In the genomic region with DNA sequence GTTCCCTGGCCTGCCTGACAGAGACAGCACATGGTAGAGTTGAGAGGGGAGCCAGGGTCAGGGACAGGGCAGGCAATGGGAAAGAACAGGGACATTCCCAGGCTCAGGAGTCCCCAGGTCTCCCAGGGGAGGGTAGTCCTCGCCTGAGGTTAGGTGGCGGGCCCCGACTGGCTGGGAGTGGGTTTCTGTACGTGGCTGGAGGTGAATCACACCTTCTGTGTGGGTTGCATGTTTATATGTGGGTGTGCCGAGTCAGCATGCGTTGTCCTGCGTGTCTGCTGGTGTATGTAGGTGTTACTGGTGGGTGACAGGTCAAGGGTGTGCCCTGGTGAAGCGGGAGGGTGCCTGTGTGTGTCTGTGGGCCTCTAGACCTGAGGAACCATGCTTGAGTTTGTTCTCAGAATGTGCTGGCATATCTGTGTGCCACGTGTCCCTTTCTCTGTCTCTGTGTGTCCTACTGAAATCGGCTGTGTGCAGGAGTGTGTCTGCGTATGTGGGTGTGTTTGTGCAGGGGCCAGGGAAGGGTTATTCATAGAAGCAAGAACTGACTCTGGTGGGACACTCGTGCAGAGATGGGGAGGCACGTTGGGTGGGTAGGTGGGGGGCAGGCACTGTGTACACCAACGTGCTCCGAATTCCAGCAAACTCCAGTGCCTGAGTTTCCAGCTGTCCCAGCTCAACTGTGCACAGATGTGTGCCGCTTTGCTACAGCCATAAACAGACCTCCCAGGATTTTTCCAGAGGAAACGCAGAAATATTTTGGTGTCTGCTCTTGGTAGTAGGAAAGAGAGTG, we compare ENCODE assay signal across 9 cellular contexts. TPM values are rescaled to one million over a fixed set of nuclear protein-coding genes. Genes with fewer than 3 reads are reported as not detected.
A peak's percentile ranks its signal among the peaks of the same experiment; 100 is the strongest.
DNase-seq lines count a peak whose midpoint lies in the region; ATAC-seq, FAIRE-seq and TF ChIP-seq lines count a peak whose summit lies in the region.
"Had no signal": no experiment of that assay in that cellular context is flagged by ENCODE, and none has a peak within 500 bp of the region (broad histone marks: within the 10 kb centered on the region; RNA-seq: fewer than 3 reads in every experiment).

No MANE protein-coding gene starts in this region.

- no peaks in the 10 kb centered on the region for H3K79me1 ChIP-seq in H1 (ENCODE audit: low read depth, low read length)

- 0 out of 2 replicates have a peak overlapping the region, but pooled peaks have one; percentile 81 for H2BK15ac ChIP-seq in H1 (ENCODE audit: low read length)

- H2AFZ ChIP-seq in H1 (ENCODE audit: low read length): no peak overlapping the region

- H3K27ac ChIP-seq in H1 (ENCODE audit: low read depth, low read length) (no peak overlapping the region), ovary (peak overlapping the region; percentile 62 to 82)

- TF ChIP-seq POLR2A in H1 (IDR thresholded peaks at IDR 0.05; ENCODE audit: control extremely low read depth in 1 of 2, low read depth in 2 of 2, low read length in 2 of 2): no peak
- no peak for TF ChIP-seq POLR2A in ovary (IDR thresholded peaks at IDR 0.05)

- no peak overlapping the region for H3K56ac ChIP-seq in H1 (replicated peaks; ENCODE audit: insufficient read length, low read depth, low read length)

- no peak for TF ChIP-seq CTCF in H1 (IDR thresholded peaks at IDR 0.05; ENCODE audit: control extremely low read depth in 1 of 3, insufficient read depth in 1 of 3, low read depth in 1 of 3, low read length in 3 of 3)
- TF ChIP-seq CTCF in ovary (IDR thresholded peaks at IDR 0.05): no peak

- H2BK5ac ChIP-seq in H1 (ENCODE audit: low read depth, low read length): no peak overlapping the region; the same call in 1 of the 2 replicates

- intact Hi-C loops in ovary (cut with DNase I): no loop called here

- no peaks in the 10 kb centered on the region for H4K20me1 ChIP-seq in H1 (replicated peaks in 1 of 2; ENCODE audit: control insufficient read depth in 1 of 2, insufficient read depth in 2 of 2, low read length in 2 of 2)

- H3K9ac ChIP-seq in H1 (replicated peaks in 1 of 4; ENCODE audit: extremely low read depth in 1 of 4, low read depth in 3 of 4, low read length in 3 of 4): no peak overlapping the region

- CTCF ChIA-PET in H1 (lab: Charles Lee; ENCODE audit: partially characterized antibody): interaction anchor here (0.8 to 17.5 kb wide), 9 partner anchors 11 to 118 kb away, joined by 3 to 237 read pairs (median 4); partner anchors contain the start of gene OAF

- H3K4me1 ChIP-seq in H1 (replicated peaks in 1 of 4; ENCODE audit: control insufficient read depth in 3 of 4, insufficient read depth in 4 of 4, low read length in 3 of 4): peaks cover 0 to 6% (median 2%) of the 10 kb centered on the region in 4 experiments; a peak in 2 of 7 replicates
- H3K4me1 ChIP-seq in ovary (ENCODE audit: insufficient read depth): peaks cover 47% of the 10 kb centered on the region

- H3K18ac ChIP-seq in H1 (ENCODE audit: extremely low read depth, low read length): no peak overlapping the region

- H3K14ac ChIP-seq in H1 (ENCODE audit: insufficient read length): no peak overlapping the region

- TF ChIP-seq RAD21 in H1 (IDR thresholded peaks at IDR 0.05 in 1 of 2, conservative IDR thresholded peaks at IDR 0.05 in 1 of 2; ENCODE audit: low read depth in 2 of 2, low read length in 2 of 2): no peak

- no peaks in the 10 kb centered on the region; the same call in 1 of the 2 replicates for H3K23me2 ChIP-seq in H1 (ENCODE audit: low read depth, low read length)

- no peak overlapping the region for H4K8ac ChIP-seq in H1 (ENCODE audit: extremely low read depth, insufficient read depth, low read length)

- POLR2A ChIA-PET in H1 (lab: Charles Lee; ENCODE audit: partially characterized antibody): no interaction called here

- H3K36me3 ChIP-seq in H1 (ENCODE audit: control insufficient read depth in 2 of 4, insufficient read depth in 4 of 4, low read length in 3 of 4) (no peaks in the 10 kb centered on the region), ovary (no peaks in the 10 kb centered on the region)

- no peak overlapping the region for H4K91ac ChIP-seq in H1 (replicated peaks; ENCODE audit: insufficient read length, low read length)

- no peaks in the 10 kb centered on the region for H3K79me2 ChIP-seq in H1 (ENCODE audit: control insufficient read depth in 1 of 2, insufficient read depth in 2 of 2, low read length in 2 of 2)

- no peak overlapping the region for H2BK12ac ChIP-seq in H1 (ENCODE audit: low read depth, low read length)

- no peak overlapping the region for H4K5ac ChIP-seq in H1 (ENCODE audit: insufficient read length, low read depth, low read length)

- H3K4me2 ChIP-seq in H1 (ENCODE audit: insufficient read depth in 1 of 2, low read depth in 2 of 2, low read length in 2 of 2): no peak overlapping the region

- H3K4me3 ChIP-seq in H1 (ENCODE audit: extremely low read depth in 1 of 4, insufficient read depth in 2 of 4, low read depth in 3 of 4, low read length in 4 of 4) (no peak overlapping the region), ovary (no peak overlapping the region)

- TF ChIP-seq EP300 in H1 (IDR thresholded peaks at IDR 0.05; ENCODE audit: borderline replicate concordance in 1 of 2, low read depth in 2 of 2, low read length in 2 of 2): no peak
- TF ChIP-seq EP300 in ovary (IDR thresholded peaks at IDR 0.05): no peak

- 89% methylated on average over 17 of the region's 17 CpGs; no CpG with 5 or more reads in 1 of the 2 experiments for WGBS in H1 (ENCODE audit: extremely low coverage in 1 of 2, insufficient coverage in 1 of 2, insufficient read length in 1 of 2, insufficient replicate concordance in 2 of 2, low coverage in 1 of 2, low lambda C conversion rate in 2 of 2, missing lambda C conversion rate in 1 of 2), 2 experiments
- WGBS in ovary, 3 donors: 25 to 36% (median 33%) methylated on average over 17 of the region's 17 CpGs

- H2AK5ac ChIP-seq in H1 (ENCODE audit: low read depth, low read length): no peak overlapping the region

- H3K27me3 ChIP-seq in H1 (replicated peaks in 1 of 4; ENCODE audit: control insufficient read depth in 3 of 4, extremely low read depth in 1 of 4, insufficient read depth in 3 of 4, low read length in 3 of 4) (peaks cover 0 to 15% (median 11%) of the 10 kb centered on the region in 4 experiments; a peak in 4 of 7 replicates), ovary (no peaks in the 10 kb centered on the region)

- peak; percentile 39 for FAIRE-seq in GM18507 (lab: Jason Lieb, UNC)
- FAIRE-seq in H1 (lab: Jason Lieb, UNC): no peak

- H2BK120ac ChIP-seq in H1 (replicated peaks; ENCODE audit: low read depth, low read length): no peak overlapping the region

- H3K23ac ChIP-seq in H1 (ENCODE audit: insufficient read length): no peak overlapping the region

- no peaks in the 10 kb centered on the region; a peak in 1 of 4 replicates for H3K9me3 ChIP-seq in H1 (ENCODE audit: insufficient read depth in 2 of 2, low read depth in 1 of 2, low read length in 1 of 2)
- H3K9me3 ChIP-seq in ovary: no peaks in the 10 kb centered on the region

- H2BK20ac ChIP-seq in H1 (ENCODE audit: low read length): no peak overlapping the region

- no peak overlapping the region for H3K4ac ChIP-seq in H1 (replicated peaks; ENCODE audit: insufficient read length, low read depth, low read length)

- peak; percentile 30 for DNase-seq in GM18507 (ENCODE audit: extremely low spot score, insufficient read length, low read depth)
- DNase-seq in H1 (ENCODE audit: low read depth in 1 of 2, low spot score in 2 of 2): no peak
- DNase-seq in ovary: peak in 3 of 5 donors; percentile 41 to 58 (median 51)
- DNase-seq in GM19240 (ENCODE audit: insufficient read length, low spot score): no peak
- no peak for DNase-seq in DMS79 treated with DMSO at 0.1 percent for 48 hours (lab: John Stamatoyannopoulos, UW)
- DNase-seq in DMS79 (lab: John Stamatoyannopoulos, UW): no peak
- no peak for DNase-seq in NCI-H187 (lab: John Stamatoyannopoulos, UW)

- ATAC-seq in HG02763 (IDR thresholded peaks at IDR 0.05; ENCODE audit: unreplicated experiment): peak; percentile 48

TF ChIP-seq in H1, 55 proteins besides CTCF, POLR2A, EP300 and RAD21 (continues in another document):
- no peak for TF ChIP-seq ASH2L (IDR thresholded peaks at IDR 0.05; ENCODE audit: low read length)
- no peak for TF ChIP-seq CBX5 (IDR thresholded peaks at IDR 0.05; ENCODE audit: low read depth, low read length)
- TF ChIP-seq CHD1 (IDR thresholded peaks at IDR 0.05; ENCODE audit: low read depth, low read length): no peak

RNA-seq across cellular contexts. Expression of gene OAF, which starts 23.8 kb away (rescaled TPM):
- 1.1 and 1.3 TPM in 2 replicates for total RNA-seq in H1 (2021; fragmentation: NEBNext Ultra II Directional; extraction: Animal tissue kit (Norgen Biotek cat#: 25700))
- polyA plus RNA-seq in H1 (2011; rRNA removed) (1.5 and 2.1 TPM in 2 replicates), ovary (10 to 100 TPM; 38.1 to 44.1 TPM)
- 1.2 TPM for polyA plus RNA-seq in H1 (2011; cell fraction: cytosol; rRNA removed)
- polyA plus RNA-seq in H1 (2011; cell fraction: nucleus; rRNA removed): 1.2 TPM
- polyA plus RNA-seq in H1 (2012, experiment 1 of 2): 0.60 to 1.0 TPM (median 0.64 TPM) in 4 replicates
- polyA plus RNA-seq in H1 (2012, experiment 2 of 2): 0.62 TPM
- polyA plus RNA-seq in H1 (2013, experiment 1 of 2): 0.85 TPM
- polyA plus RNA-seq in H1 (2013, experiment 2 of 2): 0.72 TPM
- 0.46 and 0.50 TPM in 2 replicates for polyA minus RNA-seq in H1 (2011; rRNA and poly(A)+ RNA removed)
- polyA minus RNA-seq in H1 (2011; cell fraction: cytosol; rRNA and poly(A)+ RNA removed): 0.73 TPM
- polyA minus RNA-seq in H1 (2011; cell fraction: nucleus; rRNA and poly(A)+ RNA removed): 0.80 TPM
- total RNA-seq in ovary: 100 to 1,000 TPM in 2 of 7 donors, 10 to 100 TPM in 5; 26.6 to 170 (median 66.5) TPM

RNA-seq across cellular contexts. Expression of gene TRIM29, which starts 49.1 kb away (rescaled TPM):
- total RNA-seq in H1 (2021; fragmentation: NEBNext Ultra II Directional; extraction: Animal tissue kit (Norgen Biotek cat#: 25700)): 0.43 TPM in 1 of 2 replicates, not detected in the other
- polyA plus RNA-seq in H1 (2011; rRNA removed): 0.17 and 0.35 TPM in 2 replicates
- polyA plus RNA-seq in H1 (2011; cell fraction: cytosol; rRNA removed): 0.34 TPM
- polyA plus RNA-seq in H1 (2011; cell fraction: nucleus; rRNA removed): 0.10 TPM
- polyA plus RNA-seq in H1 (2012, experiment 1 of 2): 0.20 TPM in 1 of 4 replicates, not detected in the others
- polyA plus RNA-seq in H1 (2012, experiment 2 of 2): not detected
- polyA plus RNA-seq in H1 (2013, experiment 1 of 2): 0.08 TPM
- 0.07 TPM for polyA plus RNA-seq in H1 (2013, experiment 2 of 2)
- polyA minus RNA-seq in H1 (2011; rRNA and poly(A)+ RNA removed): 0.54 and 0.78 TPM in 2 replicates
- polyA minus RNA-seq in H1 (2011; cell fraction: cytosol; rRNA and poly(A)+ RNA removed): not detected
- 1.6 TPM for polyA minus RNA-seq in H1 (2011; cell fraction: nucleus; rRNA and poly(A)+ RNA removed)
- total RNA-seq in ovary: 1 to 10 TPM in 6 of 7 donors, not detected in 1; 1.1 to 5.9 (median 1.6) TPM
- 1 to 10 TPM in 1 of 2 donors, under 1 TPM in 1; 0.11 to 1.0 TPM for polyA plus RNA-seq in ovary
- total RNA-seq: SK-MEL-5 had no signal

RNA-seq across cellular contexts. Expression of gene POU2F3, which starts 52.9 kb away (rescaled TPM):
- 1.0 and 1.1 TPM in 2 replicates for total RNA-seq in H1 (2021; fragmentation: NEBNext Ultra II Directional; extraction: Animal tissue kit (Norgen Biotek cat#: 25700))
- polyA plus RNA-seq in H1 (2011; rRNA removed): 0.78 and 2.1 TPM in 2 replicates
- 1.4 TPM for polyA plus RNA-seq in H1 (2011; cell fraction: cytosol; rRNA removed)
- polyA plus RNA-seq in H1 (2011; cell fraction: nucleus; rRNA removed): 1.9 TPM
- polyA plus RNA-seq in H1 (2012, experiment 1 of 2): 1.2 to 3.1 TPM (median 2.4 TPM) in 4 replicates
- polyA plus RNA-seq in H1 (2012, experiment 2 of 2): 0.81 TPM
- polyA plus RNA-seq in H1 (2013, experiment 1 of 2): 1.3 TPM
- 1.2 TPM for polyA plus RNA-seq in H1 (2013, experiment 2 of 2)
- 2.4 and 2.6 TPM in 2 replicates for polyA minus RNA-seq in H1 (2011; rRNA and poly(A)+ RNA removed)
- polyA minus RNA-seq in H1 (2011; cell fraction: cytosol; rRNA and poly(A)+ RNA removed): 1.0 TPM
- 0.90 TPM for polyA minus RNA-seq in H1 (2011; cell fraction: nucleus; rRNA and poly(A)+ RNA removed)
- total RNA-seq in ovary: 1 to 10 TPM in 1 of 7 donors, under 1 TPM in 4, not detected in 2; 0.20 to 1.0 (median 0.23) TPM
- under 1 TPM; 0.05 to 0.08 TPM for polyA plus RNA-seq in ovary
- total RNA-seq: SK-MEL-5 had no signal

Comparison
In these comparisons a context has a peak if more than half of its experiments do, and no peak if none do; other contexts are left out.
1. DNase-seq: peak in GM18507 (single experiment) and ovary (3 of 5); none in H1 (0 of 2), GM19240 (single experiment), DMS79 treated with DMSO at 0.1 percent for 48 hours (single experiment), DMS79 (single experiment) and NCI-H187 (0 of 2).
2. RNA of gene OAF, which starts 23.8 kb away (total RNA-seq): 26.6 to 170 TPM in ovary; 1.1 to 1.3 TPM in H1; every median in the first group is over 10 times any median in the second.